17 cellular contexts compared by ENCODE assay signal in genomic region chr13:35557475-35557874, GRCh38.
A peak's percentile ranks its signal among the peaks of the same experiment; 100 is the strongest.
DNase-seq lines count a peak whose midpoint lies in the region; ATAC-seq and TF ChIP-seq lines count a peak whose summit lies in the region.
"Had no signal": no experiment of that assay in that cellular context is flagged by ENCODE, and none has a peak within 500 bp of the region (broad histone marks: within the 10 kb centered on the region; RNA-seq: fewer than 3 reads in every experiment).

No MANE protein-coding gene starts in this region.

- no peaks in the 10 kb centered on the region for H3F3A ChIP-seq in GM23338 (replicated peaks; ENCODE audit: low read depth)

- H3K36me3 Mint-ChIP-seq in GM23338 (ENCODE audit: low read depth) = no peaks in the 10 kb centered on the region
- H3K36me3 Mint-ChIP-seq: CD14-positive monocyte; CD4-positive, alpha-beta memory T cell had no signal

- peak; percentile 63 for ATAC-seq in GM18861 (IDR thresholded peaks at IDR 0.05; ENCODE audit: unreplicated experiment)
- ATAC-seq in GM23338 = no peak
- ATAC-seq: HCT116 had no signal

- H3K9me3 Mint-ChIP-seq in GM23338 = no peaks in the 10 kb centered on the region
- H3K9me3 Mint-ChIP-seq: CD14-positive monocyte; CD4-positive, alpha-beta memory T cell; HFFc6 had no signal

- H3K36me3 ChIP-seq in GM23338 (ENCODE audit: insufficient read depth) (no peaks in the 10 kb centered on the region), OCI-LY3 (replicated peaks; ENCODE audit: low read depth, low read length) (no peaks in the 10 kb centered on the region)
- H3K36me3 ChIP-seq: BLaER1 had no signal

- no peaks in the 10 kb centered on the region for H3K9me2 ChIP-seq in GM23338 (ENCODE audit: insufficient read depth)

- H3K4me1 ChIP-seq in GM23338 (ENCODE audit: insufficient read depth) = no peaks in the 10 kb centered on the region
- H3K4me1 ChIP-seq in OCI-LY3 (ENCODE audit: low read length) = peaks cover 12% of the 10 kb centered on the region
- H3K4me1 ChIP-seq: BLaER1 had no signal

- TF ChIP-seq CTCF in GM23338 (conservative IDR thresholded peaks at IDR 0.05; ENCODE audit: low read depth in 2 of 2) = no peak
- no peak for TF ChIP-seq CTCF in OCI-LY3 (IDR thresholded peaks at IDR 0.05; ENCODE audit: low read depth, low read length)

- H3K27ac ChIP-seq in GM23338 (ENCODE audit: low read depth) (no peak overlapping the region), OCI-LY3 (ENCODE audit: low read length) (no peak overlapping the region)
- H3K27ac ChIP-seq: BLaER1, KMS-11 had no signal

- H3K9ac ChIP-seq in OCI-LY3 (ENCODE audit: low read length) = no peak overlapping the region
- H3K9ac ChIP-seq: BLaER1, KMS-11 had no signal

- H3K4me1 Mint-ChIP-seq in GM23338 = no peaks in the 10 kb centered on the region
- H3K4me1 Mint-ChIP-seq: CD14-positive monocyte; CD4-positive, alpha-beta memory T cell had no signal

- H3K4me3 ChIP-seq in GM23338 = no peak overlapping the region
- no peak overlapping the region for H3K4me3 ChIP-seq in OCI-LY3 (ENCODE audit: low read length)
- H3K4me3 ChIP-seq: BLaER1 had no signal

- no peak overlapping the region for H3K4me3 Mint-ChIP-seq in GM23338
- H3K4me3 Mint-ChIP-seq: CD14-positive monocyte; CD4-positive, alpha-beta memory T cell; HFFc6 had no signal

- H3K9me3 ChIP-seq in OCI-LY3 (ENCODE audit: insufficient read depth, low read length) = no peaks in the 10 kb centered on the region
- H3K9me3 ChIP-seq: BLaER1 had no signal

- H3K27me3 Mint-ChIP-seq in GM23338 (ENCODE audit: insufficient read depth, low read depth, poor library complexity) = no peaks in the 10 kb centered on the region
- H3K27me3 Mint-ChIP-seq: CD4-positive, alpha-beta memory T cell had no signal

- H3K27ac Mint-ChIP-seq in GM23338 = peak overlapping the region; percentile 83
- H3K27ac Mint-ChIP-seq: CD4-positive, alpha-beta memory T cell; HFFc6 had no signal

- H3K4me2 ChIP-seq in GM23338 (no peak overlapping the region), OCI-LY3 (ENCODE audit: low read length) (0 out of 2 replicates have a peak overlapping the region, but pooled peaks have one; percentile 3)
- H3K4me2 ChIP-seq: BLaER1, KMS-11 had no signal

- no peak overlapping the region for H2AFZ ChIP-seq in GM23338
- no peak overlapping the region for H2AFZ ChIP-seq in OCI-LY3 (ENCODE audit: low read depth, low read length)

- DNase-seq in GM23338 (ENCODE audit: low spot score) (no peak), GM19238 (ENCODE audit: insufficient read length, low spot score) (no peak), GM19240 (ENCODE audit: insufficient read length, low spot score) (no peak), NCI-H748 (lab: John Stamatoyannopoulos, UW; ENCODE audit: unreplicated experiment) (no peak)
- DNase-seq: CD4-positive, alpha-beta memory T cell; DMS153; DMS79; GDM1; GOT3; H7; HFFc6 had no signal

- H3K79me2 ChIP-seq in GM23338 (replicated peaks; ENCODE audit: insufficient read depth) (no peaks in the 10 kb centered on the region), OCI-LY3 (ENCODE audit: low read length) (no peaks in the 10 kb centered on the region)

- H3K27me3 ChIP-seq in GM23338 (ENCODE audit: insufficient read depth) (no peaks in the 10 kb centered on the region), OCI-LY3 (ENCODE audit: low read depth, low read length) (no peaks in the 10 kb centered on the region)
- H3K27me3 ChIP-seq: BLaER1 had no signal

- H4K20me1 ChIP-seq in GM23338 (replicated peaks; ENCODE audit: insufficient read depth) (no peaks in the 10 kb centered on the region), OCI-LY3 (ENCODE audit: insufficient read depth, low read length) (no peaks in the 10 kb centered on the region)
- H4K20me1 ChIP-seq: BLaER1 had no signal

TF ChIP-seq in GM23338, 12 proteins besides CTCF, POLR2A, EP300 and RAD21 (continues in another document):
- TF ChIP-seq POLR2AphosphoS5 (IDR thresholded peaks at IDR 0.05; ENCODE audit: low read depth) = no peak
- no peak for TF ChIP-seq JUNB (IDR thresholded peaks at IDR 0.05; ENCODE audit: unreplicated experiment)
- TF ChIP-seq ZNF114 (CRISPR knock-in tag; IDR thresholded peaks at IDR 0.05) = no peak
- no peak for TF ChIP-seq ETS1 (IDR thresholded peaks at IDR 0.05)
- no peak for TF ChIP-seq ZNF462 (CRISPR knock-in tag; IDR thresholded peaks at IDR 0.05)
- no peak for TF ChIP-seq ZNF331 (CRISPR knock-in tag; IDR thresholded peaks at IDR 0.05; ENCODE audit: low read depth)
- no peak for TF ChIP-seq EZH2phosphoT487 (IDR thresholded peaks at IDR 0.05; ENCODE audit: unreplicated experiment)
- TF ChIP-seq CREB1 (CRISPR knock-in tag; IDR thresholded peaks at IDR 0.05; ENCODE audit: low read depth) = no peak
- no peak for TF ChIP-seq STAT1 (IDR thresholded peaks at IDR 0.05; ENCODE audit: unreplicated experiment)
